Comparison of ENCODE assay signal across 18 cellular contexts in genomic region chr12:92085040-92085439, GRCh38.
DNase-seq lines count a peak whose midpoint lies in the region; ATAC-seq and TF ChIP-seq lines count a peak whose summit lies in the region.
"Had no signal": no experiment of that assay in that cellular context is flagged by ENCODE, and none has a peak within 500 bp of the region (broad histone marks: within the 10 kb centered on the region; RNA-seq: fewer than 3 reads in every experiment).

No MANE protein-coding gene starts in this region.

- H3K9me1 ChIP-seq in IMR-90 (ENCODE audit: insufficient read depth, low read length), result 0 out of 2 replicates have a peak, but pooled peaks cover 3% of the 10 kb centered on the region

- intact Hi-C loops in CD8-positive, alpha-beta T cell (cut with DNase I, micrococcal nuclease), result no loop called here
- intact Hi-C loops in IMR-90 (cut with micrococcal nuclease), result no loop called here

- peaks cover 45% of the 10 kb centered on the region for H3K4me1 Mint-ChIP-seq in CD8-positive, alpha-beta T cell (ENCODE audit: low read depth)
- H3K4me1 Mint-ChIP-seq in memory B cell, result peaks cover 16% of the 10 kb centered on the region
- peaks cover 51% of the 10 kb centered on the region for H3K4me1 Mint-ChIP-seq in HFFc6 (ENCODE audit: low read depth)

- in situ Hi-C loops in IMR-90 (cut with MboI; ENCODE audit: low sequenced_read_pairs), result no loop called here

- no peaks in the 10 kb centered on the region; a peak in 1 of 4 replicates for H3K79me1 ChIP-seq in IMR-90 (ENCODE audit: low read depth in 1 of 2, low read length in 2 of 2)

- H3K4me3 Mint-ChIP-seq in CD8-positive, alpha-beta T cell, result no peak overlapping the region
- H3K4me3 Mint-ChIP-seq in memory B cell (no peak overlapping the region), HFFc6 (no peak overlapping the region)
- H3K4me3 Mint-ChIP-seq: dendritic cell treated with granulocyte-macrophage colony-stimulating factor and Interleukin-4, amounts not matched to agents 40 ng/mL and 50 ng/mL, for 4 days; T-helper 1 cell treated with Interleukin-12 subunit alpha and Interleukin-12 subunit beta and Interleukin-4 antibody, amounts not matched to agents 30 μg/mL and 1 μg/mL, for 36 hours had no signal

- H2BK15ac ChIP-seq in IMR-90 (ENCODE audit: low read depth, low read length), result peak overlapping the region; percentile 89; the same call in 1 of the 3 replicates

- CTCF ChIA-PET in CD8-positive, alpha-beta T cell (lab: Charles Lee), result no interaction called here
- CTCF ChIA-PET in IMR-90 (lab: Yijun Ruan, JAX), result interaction anchor here (0.6 to 1.3 kb wide), 4 partner anchors 21 to 274 kb away, joined by 3 to 4 read pairs (median 3); no protein-coding TSS in a partner anchor

- TF ChIP-seq POLR2A in IMR-90 (IDR thresholded peaks at IDR 0.05; ENCODE audit: low read depth, low read length), result no peak

- peak overlapping the region; percentile 21; the same call in 1 of the 2 replicates for H3K4me2 ChIP-seq in IMR-90 (ENCODE audit: low read depth, low read length)

- H4K8ac ChIP-seq in IMR-90 (ENCODE audit: low read depth in 2 of 2, low read length in 2 of 2), result peak overlapping the region; percentile 4 to 38; a peak in 1 of 4 replicates

- ATAC-seq in CD8-positive, alpha-beta T cell, result no peak
- ATAC-seq in GM21528 (IDR thresholded peaks at IDR 0.05; ENCODE audit: low FRiP score, unreplicated experiment) (peak; percentile 60), IMR-90 (ENCODE audit: low read depth) (no peak), memory B cell (ENCODE audit: low read depth) (no peak), omental fat pad (ENCODE audit: low FRiP score) (no peak)
- ATAC-seq: naive thymus-derived CD4-positive, alpha-beta T cell had no signal

- H4K5ac ChIP-seq in IMR-90 (ENCODE audit: low read depth, low read length), result 0 out of 2 replicates have a peak overlapping the region, but pooled peaks have one; percentile 4

- POLR2A ChIA-PET in CD8-positive, alpha-beta T cell (lab: Charles Lee), result interaction anchor here (1.2 kb wide), 1 partner anchor 15 kb away, joined by 3 read pairs; no protein-coding TSS in a partner anchor
- POLR2A ChIA-PET in IMR-90 (lab: Charles Lee; ENCODE audit: unreplicated experiment), result no interaction called here

- peak overlapping the region; percentile 42; the same call in 1 of the 2 replicates for H2AK5ac ChIP-seq in IMR-90 (ENCODE audit: low read depth, low read length)

- peak overlapping the region; percentile 45; the same call in 1 of the 2 replicates for H2BK20ac ChIP-seq in IMR-90 (ENCODE audit: low read depth, low read length)

- no peaks in the 10 kb centered on the region for H3K9me3 ChIP-seq in CD8-positive, alpha-beta T cell (ENCODE audit: low read length)
- no peaks in the 10 kb centered on the region for H3K9me3 ChIP-seq in IMR-90 (ENCODE audit: control insufficient read depth, insufficient read depth, low read length)
- H3K9me3 ChIP-seq: thyroid gland had no signal

- H3K4me3 ChIP-seq in CD8-positive, alpha-beta T cell (ENCODE audit: low read depth, low read length), result no peak overlapping the region
- H3K4me3 ChIP-seq in IMR-90 (ENCODE audit: insufficient read depth, low read depth, low read length), result no peak overlapping the region
- H3K4me3 ChIP-seq: thyroid gland had no signal

- H2AFZ ChIP-seq in IMR-90 (replicated peaks; ENCODE audit: low read length, poor library complexity), result no peak overlapping the region

- no peak overlapping the region for H3K27ac ChIP-seq in CD8-positive, alpha-beta T cell (ENCODE audit: low read depth, low read length)
- H3K27ac ChIP-seq in IMR-90 (ENCODE audit: insufficient read depth, low read length), result peak overlapping the region; percentile 51; the same call in 1 of the 2 replicates
- H3K27ac ChIP-seq: thyroid gland had no signal

- H3K9ac ChIP-seq in IMR-90 (ENCODE audit: low read depth, low read length), result no peak overlapping the region

- H3K18ac ChIP-seq in IMR-90 (ENCODE audit: low read depth, low read length), result peak overlapping the region; percentile 44; the same call in 1 of the 2 replicates

- H2BK120ac ChIP-seq in IMR-90 (ENCODE audit: low read depth, low read length), result peak overlapping the region; percentile 78

- BruUV-seq in IMR-90 (replicated peaks; lab: Mats Ljungman, UMichigan), result no TSS peak

- H3K4me1 ChIP-seq in CD8-positive, alpha-beta T cell (ENCODE audit: insufficient read depth, low read length), result peaks cover 33% of the 10 kb centered on the region
- peaks cover 4% of the 10 kb centered on the region; the same call in 1 of the 2 replicates for H3K4me1 ChIP-seq in IMR-90 (ENCODE audit: control insufficient read depth, insufficient read depth, low read length)

- H4K20me1 ChIP-seq in IMR-90 (ENCODE audit: insufficient read depth, low read length), result no peaks in the 10 kb centered on the region

- no peak overlapping the region for H3K56ac ChIP-seq in IMR-90 (ENCODE audit: extremely low read depth, insufficient read depth, low read length)

- DNase-seq in CD8-positive, alpha-beta T cell, result no peak
- DNase-seq in IMR-90 (peak; percentile 34), memory B cell (ENCODE audit: low spot score in 2 of 2) (no peak), NCI-H2081 treated with DMSO at 0.1 percent for 48 hours (lab: John Stamatoyannopoulos, UW) (no peak), HFFc6 (no peak), HPDE6-E6E7 (ENCODE audit: extremely low spot score) (no peak), omental fat pad (ENCODE audit: low spot score) (no peak)
- DNase-seq: activated CD4-positive, alpha-beta T cell treated with anti-CD3 and anti-CD28 coated beads for 4 hours; DMS79; hypothalamus; naive thymus-derived CD4-positive, alpha-beta T cell; NCI-H1436 treated with DMSO at 0.1 percent for 48 hours; NCI-H526; stimulated activated CD4-positive, alpha-beta T cell treated with anti-CD3 and anti-CD28 coated beads, Interleukin-1b, Interleukin-23, amount 100 ng/mL, for 48 hours; thyroid gland had no signal

- peak overlapping the region; percentile 65; the same call in 1 of the 2 replicates for H3K4ac ChIP-seq in IMR-90 (ENCODE audit: low read depth, low read length)

- H2AK9ac ChIP-seq in IMR-90 (replicated peaks; ENCODE audit: low read depth, low read length, poor library complexity), result no peak overlapping the region

- H3K36me3 ChIP-seq in CD8-positive, alpha-beta T cell (ENCODE audit: insufficient read depth, low read length), result no peaks in the 10 kb centered on the region
- H3K36me3 ChIP-seq in IMR-90 (ENCODE audit: control insufficient read depth, insufficient read depth, low read length), result no peaks in the 10 kb centered on the region
- H3K36me3 ChIP-seq: thyroid gland had no signal

- no CpG with 5 or more reads among the region's 1 CpG for WGBS in IMR-90 (ENCODE audit: extremely low coverage in 2 of 2, insufficient read length in 1 of 2), 2 experiments

- no peak for TF ChIP-seq CTCF in CD8-positive, alpha-beta T cell (IDR thresholded peaks at IDR 0.05)
- TF ChIP-seq CTCF in IMR-90 (conservative IDR thresholded peaks at IDR 0.05; ENCODE audit: low read depth, low read length) (no peak), HFFc6 (IDR thresholded peaks at IDR 0.05) (no peak), omental fat pad (IDR thresholded peaks at IDR 0.05) (no peak)

- peak overlapping the region; percentile 72 for H4K91ac ChIP-seq in IMR-90 (ENCODE audit: insufficient read depth, low read depth, low read length)

- no peaks in the 10 kb centered on the region for H3K9me3 Mint-ChIP-seq in CD8-positive, alpha-beta T cell
- H3K9me3 Mint-ChIP-seq in memory B cell, result no peaks in the 10 kb centered on the region
- H3K9me3 Mint-ChIP-seq in HFFc6, result no peaks in the 10 kb centered on the region
- H3K9me3 Mint-ChIP-seq: dendritic cell treated with granulocyte-macrophage colony-stimulating factor and Interleukin-4, amounts not matched to agents 40 ng/mL and 50 ng/mL, for 4 days; T-helper 1 cell treated with Interleukin-12 subunit alpha and Interleukin-12 subunit beta and Interleukin-4 antibody, amounts not matched to agents 30 μg/mL and 1 μg/mL, for 36 hours had no signal

- no peaks in the 10 kb centered on the region for H3K27me3 ChIP-seq in CD8-positive, alpha-beta T cell (ENCODE audit: insufficient read depth, low read length)
- no peaks in the 10 kb centered on the region for H3K27me3 ChIP-seq in IMR-90 (ENCODE audit: control insufficient read depth, insufficient read depth, low read length)
- H3K27me3 ChIP-seq: thyroid gland had no signal

- no peaks in the 10 kb centered on the region for H3K27me3 Mint-ChIP-seq in CD8-positive, alpha-beta T cell (ENCODE audit: low read depth)
- H3K27me3 Mint-ChIP-seq in memory B cell (no peaks in the 10 kb centered on the region), HFFc6 (ENCODE audit: insufficient read depth) (no peaks in the 10 kb centered on the region)
- H3K27me3 Mint-ChIP-seq: dendritic cell treated with granulocyte-macrophage colony-stimulating factor and Interleukin-4, amounts not matched to agents 40 ng/mL and 50 ng/mL, for 4 days; naive thymus-derived CD4-positive, alpha-beta T cell had no signal

- peaks cover 2% of the 10 kb centered on the region for H3K36me3 Mint-ChIP-seq in CD8-positive, alpha-beta T cell
- H3K36me3 Mint-ChIP-seq in memory B cell (no peaks in the 10 kb centered on the region), HFFc6 (ENCODE audit: low read depth) (no peaks in the 10 kb centered on the region)

- no peak overlapping the region for H3K14ac ChIP-seq in IMR-90 (replicated peaks; ENCODE audit: low read depth, low read length)

- peak overlapping the region; percentile 46 for H2BK5ac ChIP-seq in IMR-90 (ENCODE audit: low read depth, low read length, poor library complexity, severe bottlenecking)

- H3K27ac Mint-ChIP-seq in CD8-positive, alpha-beta T cell, result peak overlapping the region; percentile 60
- H3K27ac Mint-ChIP-seq in memory B cell, result peak overlapping the region; percentile 8
- H3K27ac Mint-ChIP-seq in HFFc6, result no peak overlapping the region
- H3K27ac Mint-ChIP-seq: dendritic cell treated with granulocyte-macrophage colony-stimulating factor and Interleukin-4, amounts not matched to agents 40 ng/mL and 50 ng/mL, for 4 days; T-helper 1 cell treated with Interleukin-12 subunit alpha and Interleukin-12 subunit beta and Interleukin-4 antibody, amounts not matched to agents 30 μg/mL and 1 μg/mL, for 36 hours had no signal

- no peak for TF ChIP-seq RAD21 in IMR-90 (IDR thresholded peaks at IDR 0.05; ENCODE audit: low read length)

- H3K23ac ChIP-seq in IMR-90 (ENCODE audit: low read depth, low read length), result peak overlapping the region; percentile 74; the same call in 1 of the 2 replicates

- dilution Hi-C loops in IMR-90 (cut with HindIII; ENCODE audit: low sequenced_read_pairs, unreplicated experiment), result no loop called here

TF ChIP-seq in IMR-90, 13 proteins besides CTCF, POLR2A, EP300 and RAD21 (continues in another document):
- TF ChIP-seq RCOR1 (IDR thresholded peaks at IDR 0.05; ENCODE audit: insufficient replicate concordance, low read length) (no peak), SMC3 (IDR thresholded peaks at IDR 0.05; ENCODE audit: low read depth, low read length) (no peak), NFE2L2 (IDR thresholded peaks at IDR 0.05; ENCODE audit: low read depth, low read length) (no peak), CEBPB (IDR thresholded peaks at IDR 0.05; ENCODE audit: low read depth, low read length) (no peak), CHD1 (IDR thresholded peaks at IDR 0.05; ENCODE audit: low read depth, low read length) (no peak)
